In genomic region chr1:183780159-183780558, GRCh38 we compare ENCODE assay signal across 20 cellular contexts.
"Had no signal": no experiment of that assay in that cellular context is flagged by ENCODE, and none has a peak within 500 bp of the region (broad histone marks: within the 10 kb centered on the region; RNA-seq: fewer than 3 reads in every experiment).

No MANE protein-coding gene starts in this region.

- H3K9me3 ChIP-seq: adrenal gland, breast epithelium, sigmoid colon, thoracic aorta, upper lobe of left lung had no signal

- H3K4me1 ChIP-seq: breast epithelium had no signal

- H3K4me3 ChIP-seq: adrenal gland, breast epithelium, lung, sigmoid colon, thoracic aorta, upper lobe of left lung had no signal

- H3K27ac ChIP-seq: adrenal gland, breast epithelium, sigmoid colon, thoracic aorta, upper lobe of left lung, WERI-Rb-1 had no signal

- H3K27me3 ChIP-seq: adrenal gland, breast epithelium, sigmoid colon, upper lobe of left lung had no signal

- H3K36me3 ChIP-seq: adrenal gland, breast epithelium, sigmoid colon, thoracic aorta, upper lobe of left lung, WERI-Rb-1 had no signal

- DNase-seq: activated CD4-positive, alpha-beta memory T cell treated with anti-CD3 and anti-CD28 coated beads for 36 hours; activated CD4-positive, alpha-beta T cell treated with anti-CD3 and anti-CD28 coated beads for 36 hours; activated gamma-delta T cell treated with Interleukin-2 at 50 U/mL for 16 hours; activated T-cell treated with anti-CD3 and anti-CD28 coated beads for 4 hours; adrenal gland; cerebellar nuclear complex; cortex of kidney; erythroblast; foreskin melanocyte; glutamatergic neuron; hypothalamus; islet precursor cell; posterior cingulate gyrus; sigmoid colon; stimulated activated naive B cell treated with anti-CD40 and anti-IgM and Interleukin-4, amounts not matched to agents 10 μg/mL and 1 μg/mL and 100 μg/mL, for 72 hours; upper lobe of left lung; WERI-Rb-1 had no signal
